Comparison of ENCODE assay signal across 8 cellular contexts in genomic region chrX:23783569-23784486, GRCh38. TPM values are rescaled to one million over a fixed set of nuclear protein-coding genes. Genes with fewer than 3 reads are reported as not detected.
DNase-seq lines count a peak whose midpoint lies in the region; ATAC-seq and TF ChIP-seq lines count a peak whose summit lies in the region.

No MANE protein-coding gene starts in this region.

- no peaks in the 10 kb centered on the region for H3K27me3 ChIP-seq in suprapubic skin

- in situ Hi-C loops in astrocyte of the spinal cord (cut with HindIII; ENCODE audit: low sequenced_read_pairs), result no loop called here

- H3K9me3 ChIP-seq in suprapubic skin, result no peaks in the 10 kb centered on the region

- H3K4me3 ChIP-seq in AG10803 (ENCODE audit: low read length) (peak overlapping the region; percentile 77), astrocyte of the spinal cord (ENCODE audit: low read depth, low read length) (peak overlapping the region; percentile 80), suprapubic skin (peak overlapping the region; percentile 64)

- DNase-seq in AG10803 (ENCODE audit: low read depth) (no peak), KG1 (lab: John Stamatoyannopoulos, UW) (peak; percentile 1), astrocyte of the spinal cord (ENCODE audit: low read depth, low spot score) (peak; percentile 16), left kidney (ENCODE audit: low read depth, low spot score) (peak; percentile 9), suprapubic skin (ENCODE audit: low spot score in 2 of 2) (no peak), NCI-H226 (no peak)

- TF ChIP-seq POLR2A in suprapubic skin (IDR thresholded peaks at IDR 0.05), result no peak

- TF ChIP-seq CTCF in AG10803 (conservative IDR thresholded peaks at IDR 0.05; ENCODE audit: low read length) (no peak), astrocyte of the spinal cord (IDR thresholded peaks at IDR 0.05; ENCODE audit: low read depth, low read length) (no peak), suprapubic skin (IDR thresholded peaks at IDR 0.05) (no peak)

- H3K27ac ChIP-seq in suprapubic skin, result peak overlapping the region; percentile 93

- ATAC-seq in HG03469 (IDR thresholded peaks at IDR 0.05; ENCODE audit: unreplicated experiment) (no peak), GM18520 (IDR thresholded peaks at IDR 0.05; ENCODE audit: unreplicated experiment) (no peak)

- H3K4me1 ChIP-seq in suprapubic skin, result peaks cover 4% of the 10 kb centered on the region

- WGBS in suprapubic skin, result 45% methylated on average over 23 of the region's 24 CpGs

- TF ChIP-seq EP300 in suprapubic skin (IDR thresholded peaks at IDR 0.05), result no peak

- no peaks in the 10 kb centered on the region for H3K36me3 ChIP-seq in suprapubic skin

RNA-seq across cellular contexts. Expression of gene SAT1, which starts 0.9 kb away (rescaled TPM):
- total RNA-seq in suprapubic skin, result 100 to 1,000 TPM; 131 to 357 (median 202) TPM

RNA-seq across cellular contexts. Expression of gene ACOT9, which starts 40.8 kb away (rescaled TPM):
- total RNA-seq in suprapubic skin, result 10 to 100 TPM; 14.9 to 18.5 (median 16.2) TPM

Comparison
In these comparisons a context has a peak if more than half of its experiments do, and no peak if none do; other contexts are left out.
1. DNase-seq: peak in KG1 (single experiment), astrocyte of the spinal cord (single experiment) and left kidney (single experiment); none in AG10803 (single experiment), suprapubic skin (0 of 2) and NCI-H226 (single experiment).
2. Peak in every context shown above with its lines, with median percentiles within 50 percentile points of each other: H3K4me3 ChIP-seq.